Comparison of ENCODE assay signal across 7 cellular contexts in the genomic region with DNA sequence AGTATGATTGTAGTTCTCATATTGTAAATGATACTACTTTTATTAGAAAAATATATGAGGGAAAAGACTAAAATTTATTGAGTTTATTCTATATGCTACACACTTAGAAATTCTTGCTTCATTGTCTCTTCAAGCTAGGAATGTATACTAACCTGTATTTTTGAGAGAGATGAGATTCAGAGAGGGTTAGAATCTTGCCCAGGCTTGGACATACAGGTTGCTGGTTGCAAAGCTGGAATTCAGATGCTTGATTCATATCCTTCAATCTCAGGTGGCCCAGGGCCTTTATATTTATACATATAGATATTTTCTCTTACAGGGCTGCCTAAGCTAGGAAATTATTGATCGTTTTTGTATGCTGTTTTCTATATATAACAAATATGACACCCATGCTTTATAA.
"Had no signal": no experiment of that assay in that cellular context is flagged by ENCODE, and none has a peak within 500 bp of the region (broad histone marks: within the 10 kb centered on the region; RNA-seq: fewer than 3 reads in every experiment).

No MANE protein-coding gene starts in this region.

- DNase-seq: H9, HCEC 1CT, IMR-90 had no signal

- H3K4me3 ChIP-seq: GM23338 had no signal

- FAIRE-seq: H1, H54, HTR-8/SVneo had no signal
